In genomic region chr22:46851311-46851710, GRCh38 we compare ENCODE assay signal across 25 cellular contexts.
"Had no signal": no experiment of that assay in that cellular context is flagged by ENCODE, and none has a peak within 500 bp of the region (broad histone marks: within the 10 kb centered on the region; RNA-seq: fewer than 3 reads in every experiment).

No MANE protein-coding gene starts in this region.

- H3K4me3 Mint-ChIP-seq: activated B cell treated with CpG ODN at 0.5 μM for 24 hours; activated CD4-positive, alpha-beta T cell treated with anti-CD3 and anti-CD28 coated beads, Interleukin-2, amount 10 ng/mL, durations not matched to agents 24 days and 14 days; activated naive CD4-positive, alpha-beta T cell treated with anti-CD3 and anti-CD28 coated beads, Interleukin-2, amount 10 ng/mL, durations not matched to agents 7 days and 5 days; activated naive CD8-positive, alpha-beta T cell treated with anti-CD3 and anti-CD28 coated beads for 36 hours; activated T-cell treated with anti-CD3 and anti-CD28 coated beads, Interleukin-2, amount 50 U/mL, for 72 hours had no signal

- ATAC-seq: activated T-cell treated with anti-CD3 and anti-CD28 coated beads, Interleukin-2, amount 50 U/mL, for 72 hours; T-cell had no signal

- H3K9me3 Mint-ChIP-seq: activated B cell treated with CpG ODN at 0.5 μM for 24 hours; activated CD4-positive, alpha-beta T cell treated with anti-CD3 and anti-CD28 coated beads, Interleukin-2, amount 10 ng/mL, durations not matched to agents 24 days and 14 days; activated naive CD4-positive, alpha-beta T cell treated with anti-CD3 and anti-CD28 coated beads, Interleukin-2, amount 10 ng/mL, durations not matched to agents 7 days and 5 days; activated naive CD8-positive, alpha-beta T cell treated with anti-CD3 and anti-CD28 coated beads for 36 hours; activated T-cell treated with anti-CD3 and anti-CD28 coated beads, Interleukin-2, amount 50 U/mL, for 72 hours; activated T-helper 2 cell treated with anti-CD3 and anti-CD28 coated beads, Interferon-gamma antibody, Interleukin-2, Interleukin-4, amounts not matched to agents 10 μg/mL and 5 μg/mL and 100 μg/mL, durations not matched to agents 14 hours and 24 hours and 36 hours; T-cell had no signal

- DNase-seq: activated B cell treated with CpG ODN at 0.5 μM for 24 hours; activated CD4-positive, alpha-beta T cell treated with anti-CD3 and anti-CD28 coated beads for 1 hour; activated CD4-positive, alpha-beta T cell treated with anti-CD3 and anti-CD28 coated beads, Interleukin-2, amount 10 ng/mL, durations not matched to agents 24 days and 14 days; activated CD4-positive, alpha-beta T cell treated with anti-CD3 and anti-CD28 coated beads, Interleukin-2, amount 50 U/mL, for 48 hours; activated CD8-positive, alpha-beta memory T cell treated with anti-CD3 and anti-CD28 coated beads, Interleukin-2, amount 50 U/mL, for 4 hours; activated gamma-delta T cell treated with Interleukin-2 at 50 U/mL for 16 hours; activated naive CD4-positive, alpha-beta T cell treated with anti-CD3 and anti-CD28 coated beads, Interleukin-2, amount 10 ng/mL, durations not matched to agents 7 days and 5 days; activated naive CD8-positive, alpha-beta T cell treated with anti-CD3 and anti-CD28 coated beads for 36 hours; activated T-cell treated with anti-CD3 and anti-CD28 coated beads, Interleukin-2, amount 50 U/mL, for 72 hours; caudate nucleus; MM.1S; NCI-H1105; NCI-H1436; NCI-H1694 treated with DMSO at 0.1 percent for 48 hours; NCI-H2081 treated with DMSO at 0.1 percent for 48 hours; NCI-H2171 treated with DMSO at 0.1 percent for 48 hours; NCI-H226; NCI-H510A; NCI-H526 treated with DMSO at 0.1 percent for 48 hours; NCI-H82; SIG-M5; T-cell; T-helper 2 cell; T1000 had no signal

- H3K27ac Mint-ChIP-seq: activated B cell treated with CpG ODN at 0.5 μM for 24 hours; activated CD4-positive, alpha-beta T cell treated with anti-CD3 and anti-CD28 coated beads, Interleukin-2, amount 10 ng/mL, durations not matched to agents 24 days and 14 days; activated naive CD4-positive, alpha-beta T cell treated with anti-CD3 and anti-CD28 coated beads, Interleukin-2, amount 10 ng/mL, durations not matched to agents 7 days and 5 days; activated naive CD8-positive, alpha-beta T cell treated with anti-CD3 and anti-CD28 coated beads for 36 hours; activated T-helper 2 cell treated with anti-CD3 and anti-CD28 coated beads, Interferon-gamma antibody, Interleukin-2, Interleukin-4, amounts not matched to agents 10 μg/mL and 5 μg/mL and 100 μg/mL, durations not matched to agents 14 hours and 24 hours and 36 hours; T-cell had no signal

- H3K27me3 Mint-ChIP-seq: activated B cell treated with CpG ODN at 0.5 μM for 24 hours; activated CD4-positive, alpha-beta T cell treated with anti-CD3 and anti-CD28 coated beads, Interleukin-2, amount 10 ng/mL, durations not matched to agents 24 days and 14 days; activated naive CD4-positive, alpha-beta T cell treated with anti-CD3 and anti-CD28 coated beads, Interleukin-2, amount 10 ng/mL, durations not matched to agents 7 days and 5 days; activated naive CD8-positive, alpha-beta T cell treated with anti-CD3 and anti-CD28 coated beads for 36 hours; T-cell had no signal
